ENCODE assay signal across 8 cellular contexts in genomic region chr5:141657937-141658545, GRCh38.
DNase-seq lines count a peak whose midpoint lies in the region; ATAC-seq and TF ChIP-seq lines count a peak whose summit lies in the region.

No MANE protein-coding gene starts in this region.

- H3K36me3 ChIP-seq in RWPE2 (ENCODE audit: low read depth), result peaks cover 33% of the 10 kb centered on the region

- no peaks in the 10 kb centered on the region for H3K9me3 ChIP-seq in RWPE2 (ENCODE audit: severe bottlenecking)

- no peak overlapping the region for H3K27ac ChIP-seq in RWPE2 (ENCODE audit: poor library complexity, severe bottlenecking)

- TF ChIP-seq CTCF in GM12865 (IDR thresholded peaks at IDR 0.05; ENCODE audit: insufficient read depth, low read depth, low read length, missing control alignments), result no peak
- no peak for TF ChIP-seq CTCF in RWPE2 (IDR thresholded peaks at IDR 0.05; ENCODE audit: poor library complexity, severe bottlenecking)

- H3K27me3 ChIP-seq in RWPE2 (ENCODE audit: insufficient read depth, poor library complexity, severe bottlenecking), result no peaks in the 10 kb centered on the region

- ATAC-seq in HG02588 (IDR thresholded peaks at IDR 0.05; ENCODE audit: unreplicated experiment), result peak; percentile 58
- ATAC-seq in RWPE2 (ENCODE audit: low read depth), result peak; percentile 59

- no peaks in the 10 kb centered on the region for H3K4me1 ChIP-seq in RWPE2 (ENCODE audit: insufficient read depth, poor library complexity, severe bottlenecking)

- DNase-seq in GM12865 (ENCODE audit: low read depth) (peak; percentile 69), RWPE2 (ENCODE audit: low spot score) (no peak), kidney glomerular epithelial cell (lab: John Stamatoyannopoulos, UW) (peak; percentile 71), DMS114 treated with DMSO at 0.1 percent for 48 hours (lab: John Stamatoyannopoulos, UW; ENCODE audit: unreplicated experiment) (no peak), SKM-1 treated with dmso at 0.1 percent for 144 hours (lab: John Stamatoyannopoulos, UW; ENCODE audit: unreplicated experiment) (no peak), NOMO-1 (lab: John Stamatoyannopoulos, UW; ENCODE audit: unreplicated experiment in 2 of 2) (no peak), CD1c-positive myeloid dendritic cell (ENCODE audit: extremely low spot score) (no peak)

- H3K4me3 ChIP-seq in GM12865 (ENCODE audit: low read depth, low read length) (no peak overlapping the region), RWPE2 (ENCODE audit: severe bottlenecking) (no peak overlapping the region)

Comparison
In these comparisons a context has a peak if more than half of its experiments do, and no peak if none do; other contexts are left out.
1. DNase-seq: peak in GM12865 (single experiment) and kidney glomerular epithelial cell (single experiment); none in RWPE2 (single experiment), DMS114 treated with DMSO at 0.1 percent for 48 hours (single experiment), SKM-1 treated with dmso at 0.1 percent for 144 hours (single experiment), NOMO-1 (0 of 2) and CD1c-positive myeloid dendritic cell (single experiment).